1 cellular context compared by ENCODE assay signal in the genomic region with DNA sequence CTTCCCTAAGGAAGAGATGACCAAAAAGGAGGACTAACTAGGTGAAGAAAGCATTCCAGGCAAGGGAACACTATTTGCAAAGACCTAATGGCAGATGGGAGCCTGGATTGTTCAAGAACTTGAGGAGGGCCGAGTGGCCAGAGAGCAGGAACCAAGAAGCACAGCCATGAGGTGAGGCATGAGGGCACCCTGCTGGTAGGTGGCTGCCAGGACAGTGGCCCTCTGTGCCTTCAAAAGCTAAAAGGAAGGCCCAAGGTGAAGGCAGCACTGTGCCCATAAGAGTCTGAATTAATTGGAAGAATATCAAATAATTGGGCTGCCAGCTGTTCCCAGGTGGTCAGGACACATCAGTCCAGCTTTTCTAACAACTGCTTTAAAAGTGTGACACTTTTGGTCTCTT.
TF ChIP-seq lines count a peak whose summit lies in the region.

No MANE protein-coding gene starts in this region.

TF ChIP-seq in K562, 482 proteins besides CTCF, POLR2A, EP300 and RAD21:
- no peak for TF ChIP-seq ILF3 (IDR thresholded peaks at IDR 0.05; ENCODE audit: borderline replicate concordance)
- TF ChIP-seq, protein P1, sequence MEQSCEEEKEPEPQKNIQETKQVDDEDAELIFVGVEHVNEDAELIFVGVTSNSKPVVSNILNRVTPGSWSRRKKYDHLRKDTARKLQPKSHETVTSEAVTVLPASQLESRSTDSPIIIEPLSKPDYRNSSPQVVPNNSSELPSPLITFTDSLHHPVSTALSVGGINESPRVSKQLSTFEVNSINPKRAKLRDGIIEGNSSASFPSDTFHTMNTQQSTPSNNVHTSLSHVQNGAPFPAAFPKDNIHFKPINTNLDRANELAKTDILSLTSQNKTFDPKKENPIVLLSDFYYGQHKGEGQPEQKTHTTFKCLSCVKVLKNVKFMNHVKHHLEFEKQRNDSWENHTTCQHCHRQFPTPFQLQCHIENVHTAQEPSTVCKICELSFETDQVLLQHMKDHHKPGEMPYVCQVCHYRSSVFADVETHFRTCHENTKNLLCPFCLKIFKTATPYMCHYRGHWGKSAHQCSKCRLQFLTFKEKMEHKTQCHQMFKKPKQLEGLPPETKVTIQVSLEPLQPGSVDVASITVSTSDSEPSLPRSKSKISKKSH (CRISPR knock-in tag; IDR thresholded peaks at IDR 0.05) = no peak
- TF ChIP-seq, protein P2, sequence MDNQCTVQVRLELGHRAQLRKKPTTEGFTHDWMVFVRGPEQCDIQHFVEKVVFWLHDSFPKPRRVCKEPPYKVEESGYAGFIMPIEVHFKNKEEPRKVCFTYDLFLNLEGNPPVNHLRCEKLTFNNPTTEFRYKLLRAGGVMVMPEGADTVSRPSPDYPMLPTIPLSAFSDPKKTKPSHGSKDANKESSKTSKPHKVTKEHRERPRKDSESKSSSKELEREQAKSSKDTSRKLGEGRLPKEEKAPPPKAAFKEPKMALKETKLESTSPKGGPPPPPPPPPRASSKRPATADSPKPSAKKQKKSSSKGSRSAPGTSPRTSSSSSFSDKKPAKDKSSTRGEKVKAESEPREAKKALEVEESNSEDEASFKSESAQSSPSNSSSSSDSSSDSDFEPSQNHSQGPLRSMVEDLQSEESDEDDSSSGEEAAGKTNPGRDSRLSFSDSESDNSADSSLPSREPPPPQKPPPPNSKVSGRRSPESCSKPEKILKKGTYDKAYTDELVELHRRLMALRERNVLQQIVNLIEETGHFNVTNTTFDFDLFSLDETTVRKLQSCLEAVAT (IDR thresholded peaks at IDR 0.05) = no peak
- no peak for TF ChIP-seq MTA3 (IDR thresholded peaks at IDR 0.05; ENCODE audit: borderline replicate concordance)
- TF ChIP-seq RBM17 (IDR thresholded peaks at IDR 0.05; ENCODE audit: borderline replicate concordance, low read depth, low read length) = no peak
